In genomic region chr20:47373206-47373722, GRCh38 we compare ENCODE assay signal across 1 cellular context.
TF ChIP-seq lines count a peak whose summit lies in the region.

No MANE protein-coding gene starts in this region.

TF ChIP-seq in H1, 55 proteins besides CTCF, POLR2A, EP300 and RAD21:
- TF ChIP-seq SP4 (IDR thresholded peaks at IDR 0.05; ENCODE audit: low read length) (no peak), ASH2L (IDR thresholded peaks at IDR 0.05; ENCODE audit: low read length) (no peak), ZNF274 (IDR thresholded peaks at IDR 0.05; ENCODE audit: borderline replicate concordance, extremely low read depth, low read length) (no peak), SRF (IDR thresholded peaks at IDR 0.05; ENCODE audit: low read depth, low read length) (no peak), SIN3A (conservative IDR thresholded peaks at IDR 0.05 in 1 of 2, IDR thresholded peaks at IDR 0.05 in 1 of 2; ENCODE audit: low read depth in 1 of 2, low read length in 2 of 2) (no peak), CBX5 (IDR thresholded peaks at IDR 0.05; ENCODE audit: low read depth, low read length) (no peak), CEBPB (IDR thresholded peaks at IDR 0.05; ENCODE audit: low read depth, low read length) (no peak), RNF2 (IDR thresholded peaks at IDR 0.05; ENCODE audit: borderline replicate concordance, low read depth, low read length, missing control alignments, poor library complexity, severe bottlenecking) (no peak), POLR2AphosphoS5 (IDR thresholded peaks at IDR 0.05; ENCODE audit: low read depth, low read length) (no peak), POU5F1 (IDR thresholded peaks at IDR 0.05; ENCODE audit: low read depth, low read length) (no peak), FOSL1 (IDR thresholded peaks at IDR 0.05; ENCODE audit: insufficient read depth, low read depth, low read length) (no peak), NRF1 (IDR thresholded peaks at IDR 0.05; ENCODE audit: low read depth, low read length) (no peak), MAFK (IDR thresholded peaks at IDR 0.05; ENCODE audit: low read depth, low read length) (no peak), MAX (IDR thresholded peaks at IDR 0.05) (no peak), TBP (IDR thresholded peaks at IDR 0.05; ENCODE audit: low read depth, low read length) (no peak)
- TF ChIP-seq, protein P1, sequence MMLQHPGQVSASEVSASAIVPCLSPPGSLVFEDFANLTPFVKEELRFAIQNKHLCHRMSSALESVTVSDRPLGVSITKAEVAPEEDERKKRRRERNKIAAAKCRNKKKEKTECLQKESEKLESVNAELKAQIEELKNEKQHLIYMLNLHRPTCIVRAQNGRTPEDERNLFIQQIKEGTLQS (IDR thresholded peaks at IDR 0.05; ENCODE audit: insufficient read depth, low read depth, low read length) = no peak
